In the genomic region with DNA sequence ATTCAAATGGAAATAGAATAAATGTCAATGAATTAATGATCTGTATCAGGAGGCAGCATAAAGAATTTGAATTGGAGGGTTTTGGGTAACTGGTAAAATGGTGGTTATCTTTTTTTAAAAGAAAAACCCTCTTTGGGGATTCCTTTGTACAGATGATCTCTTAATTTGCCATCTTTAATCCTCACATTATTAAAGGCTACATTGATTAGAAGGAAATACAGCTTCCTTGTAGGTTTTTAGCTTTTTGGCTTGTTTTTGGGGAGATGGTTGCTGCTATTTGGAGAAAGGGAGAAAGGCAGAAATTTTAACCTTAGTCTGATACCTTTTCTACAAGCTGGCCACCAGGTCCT, we compare ENCODE assay signal across 7 cellular contexts. TPM values are rescaled to one million over a fixed set of nuclear protein-coding genes. Genes with fewer than 3 reads are reported as not detected.
A peak's percentile ranks its signal among the peaks of the same experiment; 100 is the strongest.
DNase-seq lines count a peak whose midpoint lies in the region; ATAC-seq and TF ChIP-seq lines count a peak whose summit lies in the region.

No MANE protein-coding gene starts in this region.

- CTCF ChIA-PET in activated CD4-positive, alpha-beta memory T cell treated with anti-CD3 and anti-CD28 coated beads for 36 hours (lab: Charles Lee) = interaction anchor here (0.9 to 5.4 kb wide), 6 partner anchors 9 to 175 kb away, joined by 3 to 57 read pairs (median 4); no protein-coding TSS in a partner anchor

- H3K27ac ChIP-seq in HL-60 (replicated peaks) = peak overlapping the region; percentile 90

- intact Hi-C loops in activated CD4-positive, alpha-beta memory T cell treated with anti-CD3 and anti-CD28 coated beads for 36 hours (cut with micrococcal nuclease) = loop anchor here (5.0 to 10.0 kb wide), 8 partner anchors 252 to 1027 kb away; a partner anchor contains a TSS

- no peak for ATAC-seq in stimulated activated effector memory CD8-positive, alpha-beta T cell treated with anti-CD3 and anti-CD28 coated beads, Interleukin-12 subunit alpha, Interleukin-12 subunit beta, amount 100 ng/mL, for 72 hours
- no peak for ATAC-seq in HG03342 (IDR thresholded peaks at IDR 0.05; ENCODE audit: unreplicated experiment)

- no peak for TF ChIP-seq CTCF in HL-60 (IDR thresholded peaks at IDR 0.05; ENCODE audit: insufficient read depth, low read length)

- H3K4me1 ChIP-seq in iPS-15b (ENCODE audit: control insufficient read depth, insufficient read depth, low read length) = peaks cover 3% of the 10 kb centered on the region

- no peaks in the 10 kb centered on the region for H3K27me3 Mint-ChIP-seq in activated CD4-positive, alpha-beta memory T cell treated with anti-CD3 and anti-CD28 coated beads for 36 hours

- no peaks in the 10 kb centered on the region for H3K9me3 Mint-ChIP-seq in activated CD4-positive, alpha-beta memory T cell treated with anti-CD3 and anti-CD28 coated beads for 36 hours
- no peaks in the 10 kb centered on the region for H3K9me3 Mint-ChIP-seq in stimulated activated effector memory CD8-positive, alpha-beta T cell treated with anti-CD3 and anti-CD28 coated beads, Interleukin-12 subunit alpha, Interleukin-12 subunit beta, amount 100 ng/mL, for 72 hours

- DNase-seq in HL-60 (ENCODE audit: low read depth in 1 of 2, low spot score in 1 of 2) = no peak
- DNase-seq in activated CD4-positive, alpha-beta memory T cell treated with anti-CD3 and anti-CD28 coated beads for 36 hours = no peak
- no peak for DNase-seq in stimulated activated effector memory CD8-positive, alpha-beta T cell treated with anti-CD3 and anti-CD28 coated beads, Interleukin-12 subunit alpha, Interleukin-12 subunit beta, amount 100 ng/mL, for 72 hours (ENCODE audit: low spot score in 2 of 2)
- DNase-seq in T1000 (lab: John Stamatoyannopoulos, UW) = no peak
- no peak for DNase-seq in NCI-H748 (lab: John Stamatoyannopoulos, UW; ENCODE audit: unreplicated experiment)

- H3K4me3 Mint-ChIP-seq in activated CD4-positive, alpha-beta memory T cell treated with anti-CD3 and anti-CD28 coated beads for 36 hours = peak overlapping the region; percentile 98
- peak overlapping the region; percentile 97 for H3K4me3 Mint-ChIP-seq in stimulated activated effector memory CD8-positive, alpha-beta T cell treated with anti-CD3 and anti-CD28 coated beads, Interleukin-12 subunit alpha, Interleukin-12 subunit beta, amount 100 ng/mL, for 72 hours

- H3K27ac Mint-ChIP-seq in activated CD4-positive, alpha-beta memory T cell treated with anti-CD3 and anti-CD28 coated beads for 36 hours = peak overlapping the region; percentile 94
- H3K27ac Mint-ChIP-seq in stimulated activated effector memory CD8-positive, alpha-beta T cell treated with anti-CD3 and anti-CD28 coated beads, Interleukin-12 subunit alpha, Interleukin-12 subunit beta, amount 100 ng/mL, for 72 hours = peak overlapping the region; percentile 97

- H3K27me3 ChIP-seq in HL-60 (ENCODE audit: insufficient read depth, poor library complexity, severe bottlenecking) (no peaks in the 10 kb centered on the region), iPS-15b (ENCODE audit: control insufficient read depth, insufficient read depth, low read length) (no peaks in the 10 kb centered on the region)

- no peak overlapping the region for H3K9ac ChIP-seq in iPS-15b (ENCODE audit: low read depth, low read length)

- no peaks in the 10 kb centered on the region for H3K36me3 ChIP-seq in iPS-15b (ENCODE audit: control insufficient read depth, insufficient read depth, low read length)

- H3K4me3 ChIP-seq in HL-60 (replicated peaks; ENCODE audit: insufficient read depth, low read length) (peak overlapping the region; percentile 96), iPS-15b (ENCODE audit: low read depth, low read length) (peak overlapping the region; percentile 99)

- H3K9me3 ChIP-seq in iPS-15b (ENCODE audit: control insufficient read depth, insufficient read depth, low read length) = no peaks in the 10 kb centered on the region

- H3K36me3 Mint-ChIP-seq in activated CD4-positive, alpha-beta memory T cell treated with anti-CD3 and anti-CD28 coated beads for 36 hours = peaks cover 5% of the 10 kb centered on the region
- H3K36me3 Mint-ChIP-seq in stimulated activated effector memory CD8-positive, alpha-beta T cell treated with anti-CD3 and anti-CD28 coated beads, Interleukin-12 subunit alpha, Interleukin-12 subunit beta, amount 100 ng/mL, for 72 hours = peaks cover 20% of the 10 kb centered on the region

- H3K4me1 Mint-ChIP-seq in activated CD4-positive, alpha-beta memory T cell treated with anti-CD3 and anti-CD28 coated beads for 36 hours (ENCODE audit: low read depth) = peaks cover 57% of the 10 kb centered on the region
- H3K4me1 Mint-ChIP-seq in stimulated activated effector memory CD8-positive, alpha-beta T cell treated with anti-CD3 and anti-CD28 coated beads, Interleukin-12 subunit alpha, Interleukin-12 subunit beta, amount 100 ng/mL, for 72 hours = peaks cover 70% of the 10 kb centered on the region

- POLR2A ChIA-PET in activated CD4-positive, alpha-beta memory T cell treated with anti-CD3 and anti-CD28 coated beads for 36 hours (lab: Charles Lee) = interaction anchor here (0.9 to 4.1 kb wide), 8 partner anchors 8 to 304 kb away, joined by 3 to 46 read pairs (median 6); a partner anchor contains a TSS

RNA-seq across cellular contexts. Expression of a gene that starts 0.6 kb away (rescaled TPM):
- 10 to 100 TPM; 46.4 to 46.5 TPM for total RNA-seq in activated CD4-positive, alpha-beta memory T cell treated with anti-CD3 and anti-CD28 coated beads for 36 hours
